ENCODE assay signal across 1 cellular context in the genomic region with DNA sequence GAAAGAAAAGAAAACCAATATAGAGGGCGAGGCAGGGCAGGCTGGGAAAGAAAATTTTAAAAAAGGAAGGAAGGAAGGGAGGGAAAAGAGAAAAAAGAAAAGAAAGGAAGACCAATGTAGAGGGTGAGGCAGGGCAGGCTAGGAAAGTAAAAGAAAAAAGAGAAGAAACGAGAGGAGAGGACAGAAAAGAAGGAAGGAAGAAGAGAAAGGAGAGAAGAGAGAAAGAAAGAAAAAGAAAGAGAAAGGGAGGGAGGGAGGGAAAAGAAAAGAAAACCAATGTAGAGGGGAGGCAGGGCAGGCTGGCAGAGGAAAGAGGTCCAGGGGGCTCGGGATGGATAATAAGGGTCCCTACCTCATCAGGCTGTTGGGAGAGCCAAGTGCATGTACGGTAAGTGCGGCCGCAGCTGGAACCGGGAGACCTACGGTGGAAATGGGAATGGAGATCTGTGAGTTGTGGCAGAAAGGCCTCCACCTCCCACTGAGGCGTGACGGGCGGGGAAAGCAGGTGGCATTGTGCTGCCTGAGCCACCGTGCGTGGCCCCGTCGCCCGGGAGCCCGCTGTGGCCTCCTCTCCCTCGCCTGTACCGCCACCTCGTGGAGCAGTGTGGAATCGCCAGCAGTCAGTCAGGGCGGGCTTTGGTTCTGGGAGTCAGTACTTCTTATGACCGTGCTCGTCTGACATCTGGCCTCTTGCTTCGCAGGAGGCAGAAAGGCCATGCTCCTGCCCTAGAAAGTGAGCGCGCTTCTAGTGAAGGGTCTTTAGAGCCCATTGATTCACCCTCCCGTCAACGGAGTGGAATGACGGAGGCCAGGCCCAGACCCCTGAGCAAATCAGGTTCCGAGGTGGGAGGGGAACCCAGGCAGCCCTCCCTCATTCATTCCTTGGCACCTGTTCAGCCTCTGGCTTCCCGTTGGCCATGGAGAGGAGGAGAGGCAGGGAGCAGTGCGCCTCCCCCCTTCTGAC.
TF ChIP-seq lines count a peak whose summit lies in the region.

No MANE protein-coding gene starts in this region.

TF ChIP-seq in GM23338, 12 proteins besides CTCF, POLR2A, EP300 and RAD21:
- no peak for TF ChIP-seq EZH2phosphoT487 (IDR thresholded peaks at IDR 0.05; ENCODE audit: unreplicated experiment)
- 0 out of 2 replicates have a peak, but pooled peaks have one; percentile 32 for TF ChIP-seq POLR2AphosphoS5 (IDR thresholded peaks at IDR 0.05; ENCODE audit: low read depth)
- TF ChIP-seq, protein P1, sequence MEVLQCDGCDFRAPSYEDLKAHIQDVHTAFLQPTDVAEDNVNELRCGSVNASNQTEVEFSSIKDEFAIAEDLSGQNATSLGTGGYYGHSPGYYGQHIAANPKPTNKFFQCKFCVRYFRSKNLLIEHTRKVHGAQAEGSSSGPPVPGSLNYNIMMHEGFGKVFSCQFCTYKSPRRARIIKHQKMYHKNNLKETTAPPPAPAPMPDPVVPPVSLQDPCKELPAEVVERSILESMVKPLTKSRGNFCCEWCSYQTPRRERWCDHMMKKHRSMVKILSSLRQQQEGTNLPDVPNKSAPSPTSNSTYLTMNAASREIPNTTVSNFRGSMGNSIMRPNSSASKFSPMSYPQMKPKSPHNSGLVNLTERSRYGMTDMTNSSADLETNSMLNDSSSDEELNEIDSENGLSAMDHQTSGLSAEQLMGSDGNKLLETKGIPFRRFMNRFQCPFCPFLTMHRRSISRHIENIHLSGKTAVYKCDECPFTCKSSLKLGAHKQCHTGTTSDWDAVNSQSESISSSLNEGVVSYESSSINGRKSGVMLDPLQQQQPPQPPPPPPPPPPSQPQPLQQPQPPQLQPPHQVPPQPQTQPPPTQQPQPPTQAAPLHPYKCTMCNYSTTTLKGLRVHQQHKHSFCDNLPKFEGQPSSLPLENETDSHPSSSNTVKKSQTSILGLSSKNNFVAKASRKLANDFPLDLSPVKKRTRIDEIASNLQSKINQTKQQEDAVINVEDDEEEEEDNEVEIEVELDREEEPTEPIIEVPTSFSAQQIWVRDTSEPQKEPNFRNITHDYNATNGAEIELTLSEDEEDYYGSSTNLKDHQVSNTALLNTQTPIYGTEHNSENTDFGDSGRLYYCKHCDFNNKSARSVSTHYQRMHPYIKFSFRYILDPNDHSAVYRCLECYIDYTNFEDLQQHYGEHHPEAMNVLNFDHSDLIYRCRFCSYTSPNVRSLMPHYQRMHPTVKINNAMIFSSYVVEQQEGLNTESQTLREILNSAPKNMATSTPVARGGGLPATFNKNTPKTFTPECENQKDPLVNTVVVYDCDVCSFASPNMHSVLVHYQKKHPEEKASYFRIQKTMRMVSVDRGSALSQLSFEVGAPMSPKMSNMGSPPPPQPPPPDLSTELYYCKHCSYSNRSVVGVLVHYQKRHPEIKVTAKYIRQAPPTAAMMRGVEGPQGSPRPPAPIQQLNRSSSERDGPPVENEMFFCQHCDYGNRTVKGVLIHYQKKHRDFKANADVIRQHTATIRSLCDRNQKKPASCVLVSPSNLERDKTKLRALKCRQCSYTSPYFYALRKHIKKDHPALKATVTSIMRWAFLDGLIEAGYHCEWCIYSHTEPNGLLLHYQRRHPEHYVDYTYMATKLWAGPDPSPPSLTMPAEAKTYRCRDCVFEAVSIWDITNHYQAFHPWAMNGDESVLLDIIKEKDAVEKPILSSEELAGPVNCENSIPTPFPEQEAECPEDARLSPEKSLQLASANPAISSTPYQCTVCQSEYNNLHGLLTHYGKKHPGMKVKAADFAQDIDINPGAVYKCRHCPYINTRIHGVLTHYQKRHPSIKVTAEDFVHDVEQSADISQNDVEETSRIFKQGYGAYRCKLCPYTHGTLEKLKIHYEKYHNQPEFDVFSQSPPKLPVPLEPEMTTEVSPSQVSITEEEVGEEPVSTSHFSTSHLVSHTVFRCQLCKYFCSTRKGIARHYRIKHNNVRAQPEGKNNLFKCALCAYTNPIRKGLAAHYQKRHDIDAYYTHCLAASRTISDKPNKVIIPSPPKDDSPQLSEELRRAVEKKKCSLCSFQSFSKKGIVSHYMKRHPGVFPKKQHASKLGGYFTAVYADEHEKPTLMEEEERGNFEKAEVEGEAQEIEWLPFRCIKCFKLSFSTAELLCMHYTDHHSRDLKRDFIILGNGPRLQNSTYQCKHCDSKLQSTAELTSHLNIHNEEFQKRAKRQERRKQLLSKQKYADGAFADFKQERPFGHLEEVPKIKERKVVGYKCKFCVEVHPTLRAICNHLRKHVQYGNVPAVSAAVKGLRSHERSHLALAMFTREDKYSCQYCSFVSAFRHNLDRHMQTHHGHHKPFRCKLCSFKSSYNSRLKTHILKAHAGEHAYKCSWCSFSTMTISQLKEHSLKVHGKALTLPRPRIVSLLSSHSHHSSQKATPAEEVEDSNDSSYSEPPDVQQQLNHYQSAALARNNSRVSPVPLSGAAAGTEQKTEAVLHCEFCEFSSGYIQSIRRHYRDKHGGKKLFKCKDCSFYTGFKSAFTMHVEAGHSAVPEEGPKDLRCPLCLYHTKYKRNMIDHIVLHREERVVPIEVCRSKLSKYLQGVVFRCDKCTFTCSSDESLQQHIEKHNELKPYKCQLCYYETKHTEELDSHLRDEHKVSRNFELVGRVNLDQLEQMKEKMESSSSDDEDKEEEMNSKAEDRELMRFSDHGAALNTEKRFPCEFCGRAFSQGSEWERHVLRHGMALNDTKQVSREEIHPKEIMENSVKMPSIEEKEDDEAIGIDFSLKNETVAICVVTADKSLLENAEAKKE (CRISPR knock-in tag; IDR thresholded peaks at IDR 0.05): no peak
- TF ChIP-seq, protein P2, sequence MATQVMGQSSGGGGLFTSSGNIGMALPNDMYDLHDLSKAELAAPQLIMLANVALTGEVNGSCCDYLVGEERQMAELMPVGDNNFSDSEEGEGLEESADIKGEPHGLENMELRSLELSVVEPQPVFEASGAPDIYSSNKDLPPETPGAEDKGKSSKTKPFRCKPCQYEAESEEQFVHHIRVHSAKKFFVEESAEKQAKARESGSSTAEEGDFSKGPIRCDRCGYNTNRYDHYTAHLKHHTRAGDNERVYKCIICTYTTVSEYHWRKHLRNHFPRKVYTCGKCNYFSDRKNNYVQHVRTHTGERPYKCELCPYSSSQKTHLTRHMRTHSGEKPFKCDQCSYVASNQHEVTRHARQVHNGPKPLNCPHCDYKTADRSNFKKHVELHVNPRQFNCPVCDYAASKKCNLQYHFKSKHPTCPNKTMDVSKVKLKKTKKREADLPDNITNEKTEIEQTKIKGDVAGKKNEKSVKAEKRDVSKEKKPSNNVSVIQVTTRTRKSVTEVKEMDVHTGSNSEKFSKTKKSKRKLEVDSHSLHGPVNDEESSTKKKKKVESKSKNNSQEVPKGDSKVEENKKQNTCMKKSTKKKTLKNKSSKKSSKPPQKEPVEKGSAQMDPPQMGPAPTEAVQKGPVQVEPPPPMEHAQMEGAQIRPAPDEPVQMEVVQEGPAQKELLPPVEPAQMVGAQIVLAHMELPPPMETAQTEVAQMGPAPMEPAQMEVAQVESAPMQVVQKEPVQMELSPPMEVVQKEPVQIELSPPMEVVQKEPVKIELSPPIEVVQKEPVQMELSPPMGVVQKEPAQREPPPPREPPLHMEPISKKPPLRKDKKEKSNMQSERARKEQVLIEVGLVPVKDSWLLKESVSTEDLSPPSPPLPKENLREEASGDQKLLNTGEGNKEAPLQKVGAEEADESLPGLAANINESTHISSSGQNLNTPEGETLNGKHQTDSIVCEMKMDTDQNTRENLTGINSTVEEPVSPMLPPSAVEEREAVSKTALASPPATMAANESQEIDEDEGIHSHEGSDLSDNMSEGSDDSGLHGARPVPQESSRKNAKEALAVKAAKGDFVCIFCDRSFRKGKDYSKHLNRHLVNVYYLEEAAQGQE (IDR thresholded peaks at IDR 0.05; ENCODE audit: unreplicated experiment): no peak
- no peak for TF ChIP-seq EZH2 (IDR thresholded peaks at IDR 0.05; ENCODE audit: low read depth, unreplicated experiment)
